8 cellular contexts compared by ENCODE assay signal in genomic region chr1:92483442-92484170, GRCh38. TPM values are rescaled to one million over a fixed set of nuclear protein-coding genes. Genes with fewer than 3 reads are reported as not detected.
DNase-seq lines count a peak whose midpoint lies in the region; ATAC-seq and TF ChIP-seq lines count a peak whose summit lies in the region.

No MANE protein-coding gene starts in this region.

- CTCF ChIA-PET in activated naive CD4-positive, alpha-beta T cell treated with anti-CD3 and anti-CD28 coated beads for 36 hours (lab: Charles Lee): interaction anchor here (0.7 to 5.7 kb wide), 9 partner anchors 10 to 170 kb away, joined by 3 to 49 read pairs (median 14); no protein-coding TSS in a partner anchor

- peak overlapping the region; percentile 97 for H2AFZ ChIP-seq in GM23338

- H3K4me3 ChIP-seq in GM23338 (peak overlapping the region; percentile 75), Peyer's patch (peak overlapping the region; percentile 51 to 72 (median 60))

- H3K36me3 Mint-ChIP-seq in GM23338 (ENCODE audit: low read depth): peaks cover 12% of the 10 kb centered on the region
- H3K36me3 Mint-ChIP-seq in activated naive CD4-positive, alpha-beta T cell treated with anti-CD3 and anti-CD28 coated beads for 36 hours (ENCODE audit: low read depth): peaks cover 51% of the 10 kb centered on the region
- peaks cover 2% of the 10 kb centered on the region for H3K36me3 Mint-ChIP-seq in memory B cell
- peaks cover 48 to 51% of the 10 kb centered on the region in 2 donors for H3K36me3 Mint-ChIP-seq in stimulated activated naive B cell treated with anti-CD40 and anti-IgM and Interleukin-4, amounts not matched to agents 10 μg/mL and 1 μg/mL and 100 μg/mL, for 72 hours

- H3K4me1 ChIP-seq in GM23338 (ENCODE audit: insufficient read depth) (peaks cover 18% of the 10 kb centered on the region), Peyer's patch (peaks cover 0 to 74% (median 15%) of the 10 kb centered on the region in 4 donors)

- no peaks in the 10 kb centered on the region for H3K9me3 ChIP-seq in Peyer's patch

- H3K4me1 Mint-ChIP-seq in GM23338 (peaks cover 35% of the 10 kb centered on the region), memory B cell (peaks cover 25% of the 10 kb centered on the region)
- H3K4me1 Mint-ChIP-seq in activated naive CD4-positive, alpha-beta T cell treated with anti-CD3 and anti-CD28 coated beads for 36 hours (ENCODE audit: low read depth): peaks cover 44% of the 10 kb centered on the region
- H3K4me1 Mint-ChIP-seq in stimulated activated naive B cell treated with anti-CD40 and anti-IgM and Interleukin-4, amounts not matched to agents 10 μg/mL and 1 μg/mL and 100 μg/mL, for 72 hours: peaks cover 30 to 46% of the 10 kb centered on the region in 2 donors

- no peaks in the 10 kb centered on the region; the same call in 1 of the 2 replicates for H3K9me2 ChIP-seq in GM23338 (ENCODE audit: insufficient read depth)

- H3K4me3 Mint-ChIP-seq in GM23338: peak overlapping the region; percentile 75
- peak overlapping the region; percentile 90 for H3K4me3 Mint-ChIP-seq in activated naive CD4-positive, alpha-beta T cell treated with anti-CD3 and anti-CD28 coated beads for 36 hours
- H3K4me3 Mint-ChIP-seq in memory B cell: peak overlapping the region; percentile 92
- peak overlapping the region; percentile 91 to 99 for H3K4me3 Mint-ChIP-seq in stimulated activated naive B cell treated with anti-CD40 and anti-IgM and Interleukin-4, amounts not matched to agents 10 μg/mL and 1 μg/mL and 100 μg/mL, for 72 hours

- H3K27ac Mint-ChIP-seq in GM23338 (no peak overlapping the region), memory B cell (no peak overlapping the region)
- H3K27ac Mint-ChIP-seq in activated naive CD4-positive, alpha-beta T cell treated with anti-CD3 and anti-CD28 coated beads for 36 hours: peak overlapping the region; percentile 93
- H3K27ac Mint-ChIP-seq in stimulated activated naive B cell treated with anti-CD40 and anti-IgM and Interleukin-4, amounts not matched to agents 10 μg/mL and 1 μg/mL and 100 μg/mL, for 72 hours: peak overlapping the region; percentile 93

- TF ChIP-seq POLR2A in Peyer's patch (IDR thresholded peaks at IDR 0.05): no peak

- peaks cover 3% of the 10 kb centered on the region for H4K20me1 ChIP-seq in GM23338 (replicated peaks; ENCODE audit: insufficient read depth)

- peaks cover 13% of the 10 kb centered on the region; the same call in 1 of the 2 replicates for H3F3A ChIP-seq in GM23338 (replicated peaks; ENCODE audit: low read depth)

- no peak for TF ChIP-seq CTCF in GM23338 (conservative IDR thresholded peaks at IDR 0.05; ENCODE audit: low read depth in 2 of 2)
- no peak for TF ChIP-seq CTCF in Peyer's patch (IDR thresholded peaks at IDR 0.05)

- H3K4me2 ChIP-seq in GM23338: peak overlapping the region; percentile 97

- ATAC-seq in GM23338 (peak; percentile 8), memory B cell (ENCODE audit: low read depth) (peak; percentile 20), GM19023 (IDR thresholded peaks at IDR 0.05; ENCODE audit: unreplicated experiment) (no peak)
- peak; percentile 10 to 15 for ATAC-seq in stimulated activated naive B cell treated with anti-CD40 and anti-IgM and Interleukin-4, amounts not matched to agents 10 μg/mL and 1 μg/mL and 100 μg/mL, for 72 hours (replicated peaks)

- H3K27me3 ChIP-seq in GM23338 (ENCODE audit: insufficient read depth): peaks cover 100% of the 10 kb centered on the region
- H3K27me3 ChIP-seq in Peyer's patch: peaks cover 0 to 56% of the 10 kb centered on the region in 2 donors

- H3K79me2 ChIP-seq in GM23338 (replicated peaks; ENCODE audit: insufficient read depth): no peaks in the 10 kb centered on the region

- DNase-seq in CD1c-positive myeloid dendritic cell (ENCODE audit: extremely low spot score) (peak; percentile 36), GM23338 (ENCODE audit: low spot score) (peak; percentile 79), Peyer's patch (peak; percentile 22 to 71 (median 69)), memory B cell (ENCODE audit: low spot score in 2 of 2) (peak; percentile 5 to 37), kidney tubule cell (ENCODE audit: low spot score) (no peak)
- DNase-seq in activated naive CD4-positive, alpha-beta T cell treated with anti-CD3 and anti-CD28 coated beads for 36 hours: peak; percentile 78
- peak; percentile 63 for DNase-seq in stimulated activated naive B cell treated with anti-CD40 and anti-IgM and Interleukin-4, amounts not matched to agents 10 μg/mL and 1 μg/mL and 100 μg/mL, for 72 hours

- H3K36me3 ChIP-seq in GM23338 (ENCODE audit: insufficient read depth) (no peaks in the 10 kb centered on the region; the same call in 1 of the 2 replicates), Peyer's patch (no peaks in the 10 kb centered on the region)

- H3K9me3 Mint-ChIP-seq in GM23338: peaks cover 20% of the 10 kb centered on the region
- no peaks in the 10 kb centered on the region for H3K9me3 Mint-ChIP-seq in activated naive CD4-positive, alpha-beta T cell treated with anti-CD3 and anti-CD28 coated beads for 36 hours
- H3K9me3 Mint-ChIP-seq in memory B cell: peaks cover 1% of the 10 kb centered on the region
- peaks cover 0 to 1% of the 10 kb centered on the region in 2 donors for H3K9me3 Mint-ChIP-seq in stimulated activated naive B cell treated with anti-CD40 and anti-IgM and Interleukin-4, amounts not matched to agents 10 μg/mL and 1 μg/mL and 100 μg/mL, for 72 hours

- intact Hi-C loops in activated naive CD4-positive, alpha-beta T cell treated with anti-CD3 and anti-CD28 coated beads for 36 hours (cut with micrococcal nuclease): loop anchor here (1.0 to 10.0 kb wide), 7 partner anchors 94 to 1421 kb away; partner anchors contain the start of genes GCLM, GLMN and RPAP2

- no peak overlapping the region for H3K27ac ChIP-seq in GM23338 (ENCODE audit: low read depth)
- peak overlapping the region; percentile 78 to 88 (median 82) for H3K27ac ChIP-seq in Peyer's patch

- H3K27me3 Mint-ChIP-seq in GM23338 (ENCODE audit: insufficient read depth, low read depth, poor library complexity) (peaks cover 97% of the 10 kb centered on the region), memory B cell (peaks cover 30% of the 10 kb centered on the region)
- H3K27me3 Mint-ChIP-seq in activated naive CD4-positive, alpha-beta T cell treated with anti-CD3 and anti-CD28 coated beads for 36 hours (ENCODE audit: low read depth): no peaks in the 10 kb centered on the region
- peaks cover 12 to 28% of the 10 kb centered on the region in 2 donors for H3K27me3 Mint-ChIP-seq in stimulated activated naive B cell treated with anti-CD40 and anti-IgM and Interleukin-4, amounts not matched to agents 10 μg/mL and 1 μg/mL and 100 μg/mL, for 72 hours

TF ChIP-seq in GM23338, 12 proteins besides CTCF, POLR2A, EP300 and RAD21:
- TF ChIP-seq EZH2 (IDR thresholded peaks at IDR 0.05; ENCODE audit: low read depth, unreplicated experiment) (peak; percentile 88), NANOG (IDR thresholded peaks at IDR 0.05; ENCODE audit: borderline replicate concordance) (no peak)

RNA-seq across cellular contexts. Expression of gene GFI1, which starts 3.1 kb away (rescaled TPM):
- total RNA-seq in GM23338 (2014; rRNA removed; shearing (Covaris generic)): 0.21 TPM in 1 of 2 replicates, not detected in the other
- polyA plus RNA-seq in GM23338 (2016; fragmentation: Nextera tagmentation; extraction: Ambion mirVana): 0.12 TPM in 1 of 2 replicates, not detected in the other
- 10 to 100 TPM in 1 of 4 donors, 1 to 10 TPM in 3; 6.5 to 15.5 (median 9.1) TPM for total RNA-seq in Peyer's patch
- total RNA-seq in activated naive CD4-positive, alpha-beta T cell treated with anti-CD3 and anti-CD28 coated beads for 36 hours: 10 to 100 TPM; 42.8 to 44.2 TPM

Comparison
In these comparisons a context has a peak if more than half of its experiments do, and no peak if none do; other contexts are left out.
1. H3K27ac Mint-ChIP-seq: peak in activated naive CD4-positive, alpha-beta T cell treated with anti-CD3 and anti-CD28 coated beads for 36 hours (single experiment) and stimulated activated naive B cell treated with anti-CD40 and anti-IgM and Interleukin-4, amounts not matched to agents 10 μg/mL and 1 μg/mL and 100 μg/mL, for 72 hours (single experiment); none in GM23338 (single experiment) and memory B cell (single experiment).
2. Peak in every context shown above with its lines, with median percentiles within 50 percentile points of each other: H3K4me3 Mint-ChIP-seq.